In the genomic region with DNA sequence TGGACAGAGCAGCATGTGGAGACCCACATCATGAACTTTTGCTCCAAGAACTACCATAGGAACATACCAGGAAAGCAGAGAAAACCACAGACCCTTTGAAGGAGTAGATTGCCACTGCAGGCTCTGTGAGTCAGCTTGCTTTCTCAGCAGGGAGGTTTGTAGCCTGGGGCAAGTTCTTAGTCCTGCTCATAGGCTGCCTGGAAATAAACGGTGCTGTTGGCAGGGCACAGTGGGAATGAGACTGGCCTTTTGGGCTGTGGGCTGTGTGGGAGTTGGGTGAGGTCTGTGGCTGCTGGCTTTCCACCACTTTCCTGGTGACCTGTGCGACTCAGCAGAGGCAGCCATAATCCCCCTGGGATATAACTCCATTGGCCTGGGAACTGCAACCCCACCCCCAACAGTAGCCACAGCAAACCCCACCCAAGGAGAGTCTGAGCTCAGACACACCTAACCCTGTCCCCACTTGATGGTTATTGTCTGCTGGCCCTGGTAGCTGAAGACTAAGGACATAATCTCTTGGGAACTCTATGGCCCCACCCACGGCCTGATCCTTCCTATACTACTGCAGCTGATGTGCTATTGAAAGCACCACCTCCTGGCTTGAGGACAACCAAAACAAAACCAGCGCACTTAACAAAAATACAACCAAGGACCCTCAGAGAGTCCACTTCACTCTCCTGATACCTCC, we compare ENCODE assay signal across 13 cellular contexts.
DNase-seq lines count a peak whose midpoint lies in the region; ATAC-seq and TF ChIP-seq lines count a peak whose summit lies in the region.
"Had no signal": no experiment of that assay in that cellular context is flagged by ENCODE, and none has a peak within 500 bp of the region (broad histone marks: within the 10 kb centered on the region; RNA-seq: fewer than 3 reads in every experiment).

No MANE protein-coding gene starts in this region.

- peaks cover 9% of the 10 kb centered on the region for H3K9me3 Mint-ChIP-seq in MCF 10A (ENCODE audit: unreplicated experiment)
- H3K9me3 Mint-ChIP-seq in CD8-positive, alpha-beta T cell: peaks cover 18% of the 10 kb centered on the region

- BruUV-seq in MCF 10A (replicated peaks; lab: Mats Ljungman, UMichigan): no TSS peak

- H3K27ac Mint-ChIP-seq in MCF 10A (ENCODE audit: low read depth, unreplicated experiment): no peak overlapping the region
- no peak overlapping the region for H3K27ac Mint-ChIP-seq in CD8-positive, alpha-beta T cell
- H3K27ac Mint-ChIP-seq: nephron progenitor cell had no signal

- ATAC-seq in GM18498 (IDR thresholded peaks at IDR 0.05; ENCODE audit: unreplicated experiment) (peak; percentile 12), HG02759 (IDR thresholded peaks at IDR 0.05; ENCODE audit: unreplicated experiment) (no peak)
- no peak for ATAC-seq in activated CD4-positive, CD25-positive, alpha-beta regulatory T cell treated with anti-CD3 and anti-CD28 coated beads, Interleukin-2, amount 50 U/mL, for 24 hours
- no peak for ATAC-seq in CD8-positive, alpha-beta T cell

- no peak overlapping the region for H3K4me3 ChIP-seq in retinal pigment epithelial cell (ENCODE audit: low read length)
- H3K4me3 ChIP-seq in CD8-positive, alpha-beta T cell (ENCODE audit: low read depth, low read length): no peak overlapping the region

- peaks cover 28% of the 10 kb centered on the region for H3K4me1 Mint-ChIP-seq in MCF 10A (ENCODE audit: insufficient read depth, unreplicated experiment)
- no peaks in the 10 kb centered on the region for H3K4me1 Mint-ChIP-seq in CD8-positive, alpha-beta T cell (ENCODE audit: low read depth)
- H3K4me1 Mint-ChIP-seq: central memory CD8-positive, alpha-beta T cell; nephron progenitor cell had no signal

- CTCF ChIA-PET in MCF 10A (lab: Yijun Ruan, JAX): interaction anchor here (0.6 to 1.2 kb wide), 3 partner anchors 16 to 312 kb away, joined by 3 to 4 read pairs (median 3); no protein-coding TSS in a partner anchor
- CTCF ChIA-PET in CD8-positive, alpha-beta T cell (lab: Charles Lee): no interaction called here

- POLR2A ChIA-PET in MCF 10A (lab: Yijun Ruan, JAX): interaction anchor here (0.6 to 1.0 kb wide), 2 partner anchors 9 to 23 kb away, joined by 3 read pairs; no protein-coding TSS in a partner anchor
- POLR2A ChIA-PET in CD8-positive, alpha-beta T cell (lab: Charles Lee): no interaction called here

- no peak overlapping the region for H3K27ac ChIP-seq in CD8-positive, alpha-beta T cell (ENCODE audit: low read depth, low read length)

- H3K36me3 Mint-ChIP-seq in MCF 10A (ENCODE audit: insufficient read depth, unreplicated experiment): peaks cover 8% of the 10 kb centered on the region
- H3K36me3 Mint-ChIP-seq in CD8-positive, alpha-beta T cell: no peaks in the 10 kb centered on the region

- no peaks in the 10 kb centered on the region for H3K27me3 ChIP-seq in CD8-positive, alpha-beta T cell (ENCODE audit: insufficient read depth, low read length)

- H3K4me1 ChIP-seq in CD8-positive, alpha-beta T cell (ENCODE audit: insufficient read depth, low read length): no peaks in the 10 kb centered on the region

- TF ChIP-seq CTCF in MCF 10A (IDR thresholded peaks at IDR 0.05; ENCODE audit: unreplicated experiment) (no peak), retinal pigment epithelial cell (conservative IDR thresholded peaks at IDR 0.05; ENCODE audit: low read depth, low read length) (no peak)
- TF ChIP-seq CTCF in CD8-positive, alpha-beta T cell (IDR thresholded peaks at IDR 0.05): no peak

- H3K9me3 ChIP-seq in CD8-positive, alpha-beta T cell (ENCODE audit: low read length): no peaks in the 10 kb centered on the region

- no peaks in the 10 kb centered on the region for H3K36me3 ChIP-seq in CD8-positive, alpha-beta T cell (ENCODE audit: insufficient read depth, low read length)

- peak; percentile 59 for DNase-seq in LHCN-M2 (ENCODE audit: low read depth)
- peak; percentile 99 for DNase-seq in MCF 10A (ENCODE audit: unreplicated experiment)
- DNase-seq in retinal pigment epithelial cell (ENCODE audit: low read depth): peak; percentile 31
- DNase-seq in CD8-positive, alpha-beta T cell: no peak
- DNase-seq: hypothalamus; Karpas-422; nephron progenitor cell; RPMI8226; stimulated activated CD4-positive, alpha-beta T cell treated with anti-CD3 and anti-CD28 coated beads, Interleukin-4, amount 100 ng/mL, for 4 hours had no signal

- H3K27me3 Mint-ChIP-seq in MCF 10A (ENCODE audit: insufficient read depth, unreplicated experiment): no peaks in the 10 kb centered on the region
- H3K27me3 Mint-ChIP-seq in CD8-positive, alpha-beta T cell (ENCODE audit: low read depth): no peaks in the 10 kb centered on the region
- H3K27me3 Mint-ChIP-seq: central memory CD8-positive, alpha-beta T cell had no signal

- intact Hi-C loops in MCF 10A (cut with micrococcal nuclease): no loop called here
- intact Hi-C loops in CD8-positive, alpha-beta T cell (cut with DNase I, micrococcal nuclease): no loop called here

- peak overlapping the region; percentile 2 for H3K4me3 Mint-ChIP-seq in MCF 10A (ENCODE audit: unreplicated experiment)
- no peak overlapping the region for H3K4me3 Mint-ChIP-seq in CD8-positive, alpha-beta T cell
- H3K4me3 Mint-ChIP-seq: central memory CD8-positive, alpha-beta T cell; nephron progenitor cell had no signal

Comparison
In these comparisons a context has a peak if more than half of its experiments do, and no peak if none do; other contexts are left out.
1. DNase-seq: peak in LHCN-M2 (single experiment), MCF 10A (single experiment) and retinal pigment epithelial cell (single experiment); none in CD8-positive, alpha-beta T cell (0 of 7).